Comparison of ENCODE assay signal across 5 cellular contexts in the genomic region with DNA sequence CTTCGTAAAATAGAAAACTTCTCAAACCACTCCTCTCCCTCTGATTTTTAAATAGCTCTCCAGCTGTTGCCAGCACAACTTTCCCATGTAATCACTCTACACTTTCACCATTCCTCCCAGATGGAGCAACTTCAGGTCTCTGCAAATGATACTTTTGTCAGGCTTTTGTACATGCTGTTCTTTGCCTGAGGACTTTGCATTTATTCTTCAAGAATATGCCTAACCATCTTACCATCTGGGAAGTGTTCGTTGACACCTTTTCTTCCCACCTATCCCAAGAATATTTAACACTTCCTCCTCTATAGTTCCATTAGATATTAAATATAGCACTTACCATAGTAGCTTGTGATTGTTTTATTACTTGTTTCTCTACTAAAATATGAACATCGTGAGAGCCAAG.
"Had no signal": no experiment of that assay in that cellular context is flagged by ENCODE, and none has a peak within 500 bp of the region (broad histone marks: within the 10 kb centered on the region; RNA-seq: fewer than 3 reads in every experiment).

No MANE protein-coding gene starts in this region.

- H3K4me3 ChIP-seq: GM23338, K562 had no signal

- DNase-seq: H9, HCEC 1CT, IMR-90 had no signal

- ATAC-seq: GM23338, K562 had no signal
